Comparison of ENCODE assay signal across 8 cellular contexts in the genomic region with DNA sequence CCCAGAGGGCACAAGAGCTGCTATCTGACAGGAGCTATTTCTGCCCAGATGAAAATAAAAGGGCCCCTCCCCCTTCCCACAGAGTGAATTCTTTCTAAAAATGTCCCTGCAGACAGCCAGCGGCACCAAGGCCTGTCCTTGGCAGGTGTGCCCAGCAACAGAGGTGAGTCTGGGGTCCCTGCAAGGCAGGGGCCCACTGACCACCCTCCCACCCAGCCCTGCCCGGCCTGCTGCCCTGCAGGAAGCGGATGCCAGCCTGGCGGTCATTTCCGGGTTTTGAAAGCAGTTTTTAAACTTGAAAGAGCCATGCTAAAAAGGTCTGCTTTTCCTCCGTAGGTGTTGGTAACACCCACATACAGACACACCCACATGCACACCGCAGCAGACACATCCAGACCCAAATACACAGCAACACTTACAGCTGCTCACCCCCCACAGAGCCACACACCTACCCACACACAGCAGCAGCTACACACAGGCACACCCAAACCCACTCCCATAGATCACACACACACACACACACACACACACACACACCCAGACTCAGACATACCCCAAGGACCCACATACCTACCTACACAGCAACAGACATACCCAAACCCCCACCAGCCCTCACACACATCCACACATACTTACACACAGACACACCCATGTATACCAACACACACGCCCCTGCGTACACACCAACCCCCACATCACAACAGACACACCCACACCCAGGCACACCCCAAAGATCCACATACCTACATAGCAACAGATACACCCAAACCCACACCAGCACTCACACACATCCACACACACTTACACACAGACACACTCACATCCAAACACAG. TPM values are rescaled to one million over a fixed set of nuclear protein-coding genes. Genes with fewer than 3 reads are reported as not detected.
DNase-seq lines count a peak whose midpoint lies in the region; ATAC-seq and TF ChIP-seq lines count a peak whose summit lies in the region.

No MANE protein-coding gene starts in this region.

- no peaks in the 10 kb centered on the region for H3K27me3 Mint-ChIP-seq in IgD-negative memory B cell
- H3K27me3 Mint-ChIP-seq in chondrocyte (ENCODE audit: low read depth): no peaks in the 10 kb centered on the region

- H3K9me3 Mint-ChIP-seq in IgD-negative memory B cell: no peaks in the 10 kb centered on the region
- H3K9me3 Mint-ChIP-seq in chondrocyte (ENCODE audit: low read depth): no peaks in the 10 kb centered on the region

- H3K27ac Mint-ChIP-seq in IgD-negative memory B cell (peak overlapping the region; percentile 79 to 100 (median 95)), chondrocyte (ENCODE audit: unreplicated experiment) (peak overlapping the region; percentile 100)

- peaks cover 24 to 41% (median 33%) of the 10 kb centered on the region in 3 donors for H3K4me1 Mint-ChIP-seq in IgD-negative memory B cell
- H3K4me1 Mint-ChIP-seq in chondrocyte (ENCODE audit: low read depth): peaks cover 64% of the 10 kb centered on the region

- peak; percentile 38 to 41 for ATAC-seq in activated CD4-positive, CD25-positive, alpha-beta regulatory T cell treated with anti-CD3 and anti-CD28 coated beads, Interleukin-2, amount 50 U/mL, for 24 hours

- H3K4me3 Mint-ChIP-seq in IgD-negative memory B cell (peak overlapping the region; percentile 65 to 96 (median 92)), chondrocyte (ENCODE audit: unreplicated experiment) (peak overlapping the region; percentile 79)

- peak; percentile 46 for TF ChIP-seq CTCF in chondrocyte (IDR thresholded peaks at IDR 0.05)

- DNase-seq in SHP77 (lab: John Stamatoyannopoulos, UW) (peak; percentile 27 to 36), SHP77 treated with DMSO at 0.1 percent for 48 hours (lab: John Stamatoyannopoulos, UW) (no peak), chondrocyte (ENCODE audit: low spot score) (peak; percentile 49), lung microvascular endothelial cell (ENCODE audit: low read depth in 2 of 2) (peak; percentile 24 to 56), AG08396 (ENCODE audit: low spot score) (no peak)
- DNase-seq in stimulated activated CD8-positive, alpha-beta memory T cell treated with anti-CD3 and anti-CD28 coated beads, Interleukin-7, amount 100 ng/mL, for 4 hours (ENCODE audit: low read depth in 2 of 2): peak; percentile 73

- H3K36me3 Mint-ChIP-seq in IgD-negative memory B cell (peaks cover 12% of the 10 kb centered on the region), chondrocyte (ENCODE audit: low read depth) (peaks cover 11% of the 10 kb centered on the region)

RNA-seq across cellular contexts. Expression of a gene that starts 7.6 kb away (rescaled TPM):
- polyA plus RNA-seq in IgD-negative memory B cell: 249 TPM
- total RNA-seq in chondrocyte (95.8 to 103 TPM (median 98.3 TPM) in 3 replicates), lung microvascular endothelial cell (7.7 and 11.8 TPM in 2 replicates)

Comparison
In these comparisons a context has a peak if more than half of its experiments do, and no peak if none do; other contexts are left out.
1. DNase-seq: peak in SHP77 (2 of 2), chondrocyte (single experiment), lung microvascular endothelial cell (2 of 2) and stimulated activated CD8-positive, alpha-beta memory T cell treated with anti-CD3 and anti-CD28 coated beads, Interleukin-7, amount 100 ng/mL, for 4 hours (2 of 2); none in SHP77 treated with DMSO at 0.1 percent for 48 hours (single experiment) and AG08396 (single experiment).